8 cellular contexts compared by ENCODE assay signal in the genomic region with DNA sequence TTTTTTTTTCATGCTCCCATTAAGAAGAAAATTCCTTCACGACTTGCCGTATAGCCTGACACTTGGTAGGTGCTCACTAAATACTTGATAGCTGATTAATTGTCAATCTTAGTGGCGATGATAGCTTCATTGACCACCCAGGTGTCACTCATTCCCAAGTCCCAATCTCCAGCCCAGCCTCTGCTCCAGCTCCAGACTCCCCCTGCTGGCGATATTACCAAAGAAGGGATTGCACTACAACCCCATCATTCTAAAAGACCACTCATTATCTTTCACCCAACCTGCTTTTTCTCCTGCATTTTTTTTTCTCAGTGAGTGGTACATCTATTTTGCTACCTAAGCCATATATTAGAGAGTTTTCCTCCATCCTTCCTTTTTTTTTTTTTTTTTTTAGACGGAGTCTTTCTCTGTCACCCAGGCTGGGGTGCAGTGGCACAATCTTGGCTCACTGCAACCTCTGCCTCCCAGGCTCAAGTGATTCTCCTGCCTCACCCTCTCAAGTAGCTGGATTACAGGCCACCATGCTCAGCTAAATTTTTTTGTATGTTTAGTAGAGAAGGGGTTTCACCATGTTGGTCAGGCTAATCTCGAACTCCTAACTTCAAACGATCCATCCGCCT. TPM values are rescaled to one million over a fixed set of nuclear protein-coding genes. Genes with fewer than 3 reads are reported as not detected.
A peak's percentile ranks its signal among the peaks of the same experiment; 100 is the strongest.
DNase-seq lines count a peak whose midpoint lies in the region; ATAC-seq lines count a peak whose summit lies in the region.

No MANE protein-coding gene starts in this region.

- DNase-seq in Right ventricle myocardium superior (peak; percentile 39), Right ventricle myocardium inferior (ENCODE audit: missing footprints) (no peak), HPDE6-E6E7 (ENCODE audit: extremely low spot score) (peak; percentile 54), RKO (ENCODE audit: low spot score) (peak; percentile 40), amniotic epithelial cell (ENCODE audit: low read depth) (peak; percentile 16), immature natural killer cell (peak; percentile 16 to 26 (median 26))
- DNase-seq in stimulated activated CD4-positive, alpha-beta T cell treated with anti-CD3 and anti-CD28 coated beads, Interleukin-4, amount 100 ng/mL, for 1 hour, result peak; percentile 11

- no peaks in the 10 kb centered on the region for H3K4me1 Mint-ChIP-seq in immature natural killer cell

- H3K4me3 Mint-ChIP-seq in immature natural killer cell, result no peak overlapping the region

- peak; percentile 75 for ATAC-seq in Right ventricle myocardium superior (ENCODE audit: poor library complexity)
- no peak for ATAC-seq in Right ventricle myocardium inferior
- ATAC-seq in HG03039 (IDR thresholded peaks at IDR 0.05; ENCODE audit: unreplicated experiment), result no peak

- H3K9me3 Mint-ChIP-seq in immature natural killer cell, result no peaks in the 10 kb centered on the region

- intact Hi-C loops in Right ventricle myocardium superior (cut with DNase I) (loop anchor here (5.0 kb wide), 2 partner anchors 259 to 279 kb away; no protein-coding TSS in a partner anchor), Right ventricle myocardium inferior (cut with DNase I) (loop anchor here (5.0 kb wide), 2 partner anchors 259 to 279 kb away; no protein-coding TSS in a partner anchor)

- H3K27ac Mint-ChIP-seq in immature natural killer cell, result no peak overlapping the region

- no peaks in the 10 kb centered on the region for H3K36me3 Mint-ChIP-seq in immature natural killer cell

- H3K27me3 Mint-ChIP-seq in immature natural killer cell (ENCODE audit: low read depth in 3 of 3), result peaks cover 4 to 9% (median 5%) of the 10 kb centered on the region in 3 donors

RNA-seq across cellular contexts. Expression of a gene that starts 19.5 kb away (rescaled TPM):
- total RNA-seq in Right ventricle myocardium superior, result 17.4 TPM
- total RNA-seq in Right ventricle myocardium inferior, result 18.0 TPM
- polyA plus RNA-seq in immature natural killer cell, result 10 to 100 TPM; 62.7 to 83.5 (median 80.9) TPM

RNA-seq across cellular contexts. Expression of a gene that starts 20.6 kb away (rescaled TPM):
- total RNA-seq in Right ventricle myocardium superior (not detected), Right ventricle myocardium inferior (not detected)
- not detected for polyA plus RNA-seq in immature natural killer cell

RNA-seq across cellular contexts. Expression of a gene that starts 41.3 kb away (rescaled TPM):
- total RNA-seq in Right ventricle myocardium superior (45.0 TPM), Right ventricle myocardium inferior (45.5 TPM)
- 100 to 1,000 TPM; 116 to 145 (median 142) TPM for polyA plus RNA-seq in immature natural killer cell
